8 cellular contexts compared by ENCODE assay signal in genomic region chr15:89057506-89058133, GRCh38. TPM values are rescaled to one million over a fixed set of nuclear protein-coding genes. Genes with fewer than 3 reads are reported as not detected.
DNase-seq lines count a peak whose midpoint lies in the region; ATAC-seq and FAIRE-seq lines count a peak whose summit lies in the region.

No MANE protein-coding gene starts in this region.

- CTCF ChIA-PET in CD8-positive, alpha-beta memory T cell (lab: Charles Lee), result interaction anchor here (0.7 to 4.0 kb wide), 33 partner anchors 9 to 168 kb away, joined by 3 to 41 read pairs (median 4); partner anchors contain the start of genes ABHD2 and HAPLN3

- peaks cover 2 to 5% of the 10 kb centered on the region in 2 donors for H3K27me3 Mint-ChIP-seq in CD8-positive, alpha-beta memory T cell

- no peaks in the 10 kb centered on the region for H3K36me3 ChIP-seq in CD8-positive, alpha-beta memory T cell (ENCODE audit: insufficient read depth, low read length)
- no peaks in the 10 kb centered on the region for H3K36me3 ChIP-seq in small intestine (ENCODE audit: control insufficient read depth in 2 of 2, insufficient read depth in 2 of 2, low read length in 2 of 2)

- peaks cover 6 to 10% (median 9%) of the 10 kb centered on the region in 3 donors for H3K4me1 Mint-ChIP-seq in CD8-positive, alpha-beta memory T cell

- H3K4me1 ChIP-seq in CD8-positive, alpha-beta memory T cell (ENCODE audit: insufficient read depth, low read length), result peaks cover 4% of the 10 kb centered on the region
- H3K4me1 ChIP-seq in small intestine (ENCODE audit: control insufficient read depth in 2 of 2, insufficient read depth in 1 of 2, low read depth in 1 of 2, low read length in 1 of 2), result no peaks in the 10 kb centered on the region

- H3K27ac Mint-ChIP-seq in CD8-positive, alpha-beta memory T cell, result no peak overlapping the region

- no peaks in the 10 kb centered on the region for H3K27me3 ChIP-seq in CD8-positive, alpha-beta memory T cell (ENCODE audit: insufficient read depth, low read length, poor library complexity, severe bottlenecking)
- H3K27me3 ChIP-seq in small intestine (ENCODE audit: control insufficient read depth in 2 of 2, insufficient read depth in 2 of 2, low read length in 2 of 2), result no peaks in the 10 kb centered on the region

- no peak overlapping the region for H3K4me3 ChIP-seq in CD8-positive, alpha-beta memory T cell (ENCODE audit: low read length)
- no peak overlapping the region for H3K4me3 ChIP-seq in small intestine (ENCODE audit: low read depth in 1 of 2, low read length in 2 of 2)

- POLR2A ChIA-PET in CD8-positive, alpha-beta memory T cell (lab: Charles Lee), result interaction anchor here (0.9 to 1.0 kb wide), 2 partner anchors 22 to 72 kb away, joined by 3 to 7 read pairs; no protein-coding TSS in a partner anchor

- no peaks in the 10 kb centered on the region for H3K36me3 Mint-ChIP-seq in CD8-positive, alpha-beta memory T cell

- no peak overlapping the region for H3K27ac ChIP-seq in CD8-positive, alpha-beta memory T cell (ENCODE audit: low read depth, low read length)
- H3K27ac ChIP-seq in small intestine (ENCODE audit: low read depth in 1 of 2, low read length in 1 of 2), result no peak overlapping the region

- ATAC-seq in GM21576 (IDR thresholded peaks at IDR 0.05; ENCODE audit: unreplicated experiment) (peak; percentile 86), HG03097 (IDR thresholded peaks at IDR 0.05; ENCODE audit: low FRiP score, unreplicated experiment) (no peak)

- FAIRE-seq in small intestine (lab: Jason Lieb, UNC), result no peak

- DNase-seq in CD8-positive, alpha-beta memory T cell, result peak; percentile 70 to 84 (median 71)
- DNase-seq in NCI-H1092 (lab: John Stamatoyannopoulos, UW) (peak; percentile 28), T-helper 9 cell (peak; percentile 81), anterior cingulate cortex (lab: John Stamatoyannopoulos, UW) (peak in 55 of 58 donors; percentile 6 to 88 (median 52)), hepatic stellate cell (ENCODE audit: low spot score) (peak; percentile 72), small intestine (peak; percentile 75)

- WGBS in small intestine, 3 donors, result 24 to 27% (median 27%) methylated on average over 13 of the region's 13 CpGs

- no peak overlapping the region for H3K4me3 Mint-ChIP-seq in CD8-positive, alpha-beta memory T cell

- no peaks in the 10 kb centered on the region for H3K9me3 Mint-ChIP-seq in CD8-positive, alpha-beta memory T cell

- no peaks in the 10 kb centered on the region for H3K9me3 ChIP-seq in CD8-positive, alpha-beta memory T cell (ENCODE audit: low read length)
- H3K9me3 ChIP-seq in small intestine (ENCODE audit: control insufficient read depth, low read depth), result no peaks in the 10 kb centered on the region

RNA-seq across cellular contexts. Expression of gene ABHD2, which starts 30.6 kb away (rescaled TPM):
- 10 to 100 TPM; 68.7 to 79.8 TPM for total RNA-seq in CD8-positive, alpha-beta memory T cell
- 22.9 TPM for polyA plus RNA-seq in CD8-positive, alpha-beta memory T cell
- 10 to 100 TPM in 1 of 3 donors, 1 to 10 TPM in 2; 6.7 to 28.9 (median 8.6) TPM for polyA plus RNA-seq in small intestine

Comparison
In these comparisons a context has a peak if more than half of its experiments do, and no peak if none do; other contexts are left out.
1. DNase-seq: peak in every context shown above with its lines; median percentile 81 in T-helper 9 cell; 75 in small intestine; 72 in hepatic stellate cell; 71 in CD8-positive, alpha-beta memory T cell; 52 in anterior cingulate cortex; 28 in NCI-H1092.